In genomic region chr6:2715737-2716136, GRCh38 we compare ENCODE assay signal across 23 cellular contexts.
"Had no signal": no experiment of that assay in that cellular context is flagged by ENCODE, and none has a peak within 500 bp of the region (broad histone marks: within the 10 kb centered on the region; RNA-seq: fewer than 3 reads in every experiment).

No MANE protein-coding gene starts in this region.

- H3K9me3 Mint-ChIP-seq: stimulated activated memory B cell treated with anti-CD40 and anti-IgM and Interleukin-4, amounts not matched to agents 10 μg/mL and 1 μg/mL and 100 μg/mL, for 72 hours had no signal

- H3K9ac ChIP-seq: neural progenitor cell had no signal

- H3K4me1 Mint-ChIP-seq: neural progenitor cell; stimulated activated memory B cell treated with anti-CD40 and anti-IgM and Interleukin-4, amounts not matched to agents 10 μg/mL and 1 μg/mL and 100 μg/mL, for 72 hours had no signal

- H3K4me2 ChIP-seq: neural progenitor cell had no signal

- H3K27me3 ChIP-seq: cardiac muscle cell, esophagus squamous epithelium, left lung, neural progenitor cell, upper lobe of left lung had no signal

- H3K36me3 Mint-ChIP-seq: neural progenitor cell had no signal

- H3K27me3 Mint-ChIP-seq: progenitor cell of endocrine pancreas had no signal

- H3K27ac ChIP-seq: cardiac muscle cell, esophagus squamous epithelium, left lung, neural progenitor cell, thoracic aorta, upper lobe of left lung, WERI-Rb-1 had no signal

- H3K4me3 ChIP-seq: cardiac muscle cell, esophagus squamous epithelium, left lung, neural progenitor cell, thoracic aorta, upper lobe of left lung had no signal

- H3K27ac Mint-ChIP-seq: activated naive CD8-positive, alpha-beta T cell treated with anti-CD3 and anti-CD28 coated beads for 36 hours; activated T-helper 1 cell treated with anti-CD3 and anti-CD28 coated beads, Interleukin-12 subunit alpha, Interleukin-12 subunit beta, Interleukin-2, Interleukin-4 antibody, amounts not matched to agents 30 ng/mL and 10 ng/mL and 1 ng/mL, durations not matched to agents 14 hours and 24 hours and 36 hours; naive B cell; neural progenitor cell; progenitor cell of endocrine pancreas; stimulated activated memory B cell treated with anti-CD40 and anti-IgM and Interleukin-4, amounts not matched to agents 10 μg/mL and 1 μg/mL and 100 μg/mL, for 72 hours had no signal

- H2AFZ ChIP-seq: neural progenitor cell had no signal

- H3K36me3 ChIP-seq: cardiac muscle cell, esophagus squamous epithelium, left lung, neural progenitor cell, thoracic aorta, upper lobe of left lung, WERI-Rb-1 had no signal

- H3K4me3 Mint-ChIP-seq: activated naive CD8-positive, alpha-beta T cell treated with anti-CD3 and anti-CD28 coated beads for 36 hours; activated T-helper 1 cell treated with anti-CD3 and anti-CD28 coated beads, Interleukin-12 subunit alpha, Interleukin-12 subunit beta, Interleukin-2, Interleukin-4 antibody, amounts not matched to agents 30 ng/mL and 10 ng/mL and 1 ng/mL, durations not matched to agents 14 hours and 24 hours and 36 hours; naive B cell; neural progenitor cell; stimulated activated memory B cell treated with anti-CD40 and anti-IgM and Interleukin-4, amounts not matched to agents 10 μg/mL and 1 μg/mL and 100 μg/mL, for 72 hours had no signal

- FAIRE-seq: islet of Langerhans had no signal

- DNase-seq: activated CD4-positive, alpha-beta T cell treated with anti-CD3 and anti-CD28 coated beads, Interleukin-2, amount 50 U/mL, for 4 hours; activated naive CD8-positive, alpha-beta T cell treated with anti-CD3 and anti-CD28 coated beads for 36 hours; activated T-cell treated with anti-CD3 and anti-CD28 coated beads for 4 hours; amniotic stem cell; dermis blood vessel endothelial cell; effector memory CD4-positive, alpha-beta T cell; esophagus squamous epithelium; foreskin fibroblast; hippocampal formation; left lung; naive B cell; right cardiac atrium; stimulated activated CD4-positive, alpha-beta T cell treated with anti-CD3 and anti-CD28 coated beads, Interleukin-4, amount 100 ng/mL, for 4 hours; SW 1271; upper lobe of left lung; WERI-Rb-1 had no signal

- H3K4me1 ChIP-seq: left lung, neural progenitor cell, upper lobe of left lung had no signal

- ATAC-seq: left lung; right cardiac atrium; stimulated activated memory B cell treated with anti-CD40 and anti-IgM and Interleukin-4, amounts not matched to agents 10 μg/mL and 1 μg/mL and 100 μg/mL, for 72 hours had no signal
